In genomic region chr2:142868281-142868762, GRCh38 we compare ENCODE assay signal across 8 cellular contexts. TPM values are rescaled to one million over a fixed set of nuclear protein-coding genes. Genes with fewer than 3 reads are reported as not detected.
DNase-seq lines count a peak whose midpoint lies in the region; ATAC-seq lines count a peak whose summit lies in the region.

No MANE protein-coding gene starts in this region.

- peak overlapping the region; percentile 38 for H3K9ac ChIP-seq in skeletal muscle satellite cell (ENCODE audit: low read depth, low read length)

- peak; percentile 37 for DNase-seq in fibroblast of peridontal ligament (ENCODE audit: extremely low read depth)
- DNase-seq in KG1 (lab: John Stamatoyannopoulos, UW) = no peak
- DNase-seq in NK-92 treated with Interleukin-12 subunit alpha and Interleukin-12 subunit beta, amount 100 ng/mL, for 24 hours (lab: John Stamatoyannopoulos, UW) = no peak
- DNase-seq in stimulated activated naive CD4-positive, alpha-beta T cell (lab: John Stamatoyannopoulos, UW) = no peak
- no peak for DNase-seq in DMS53 treated with DMSO at 0.1 percent for 48 hours (lab: John Stamatoyannopoulos, UW; ENCODE audit: unreplicated experiment)

- H3K9me3 ChIP-seq in skeletal muscle satellite cell (replicated peaks; ENCODE audit: low read length) = no peaks in the 10 kb centered on the region

- no peaks in the 10 kb centered on the region for H3K27me3 ChIP-seq in skeletal muscle satellite cell (ENCODE audit: control insufficient read depth, insufficient read depth, low read length)

- no peak overlapping the region for H3K4me3 ChIP-seq in skeletal muscle satellite cell (ENCODE audit: low read length)

- H3K4me1 ChIP-seq in skeletal muscle satellite cell (ENCODE audit: control insufficient read depth, insufficient read depth, low read length) = peaks cover 43% of the 10 kb centered on the region

- no peaks in the 10 kb centered on the region for H3K36me3 ChIP-seq in skeletal muscle satellite cell (ENCODE audit: insufficient read depth, low read length)

- ATAC-seq in GM19025 (IDR thresholded peaks at IDR 0.05; ENCODE audit: low read depth, unreplicated experiment) = peak; percentile 40
- peak; percentile 27 for ATAC-seq in HG03469 (IDR thresholded peaks at IDR 0.05; ENCODE audit: unreplicated experiment)

- H3K4me2 ChIP-seq in skeletal muscle satellite cell (ENCODE audit: low read length) = peak overlapping the region; percentile 36

RNA-seq across cellular contexts. Expression of gene KYNU, which starts 9.1 kb away (rescaled TPM):
- total RNA-seq in skeletal muscle satellite cell (2012; rRNA removed) = 15.9 and 54.5 TPM in 2 replicates
